ENCODE assay signal across 17 cellular contexts in the genomic region with DNA sequence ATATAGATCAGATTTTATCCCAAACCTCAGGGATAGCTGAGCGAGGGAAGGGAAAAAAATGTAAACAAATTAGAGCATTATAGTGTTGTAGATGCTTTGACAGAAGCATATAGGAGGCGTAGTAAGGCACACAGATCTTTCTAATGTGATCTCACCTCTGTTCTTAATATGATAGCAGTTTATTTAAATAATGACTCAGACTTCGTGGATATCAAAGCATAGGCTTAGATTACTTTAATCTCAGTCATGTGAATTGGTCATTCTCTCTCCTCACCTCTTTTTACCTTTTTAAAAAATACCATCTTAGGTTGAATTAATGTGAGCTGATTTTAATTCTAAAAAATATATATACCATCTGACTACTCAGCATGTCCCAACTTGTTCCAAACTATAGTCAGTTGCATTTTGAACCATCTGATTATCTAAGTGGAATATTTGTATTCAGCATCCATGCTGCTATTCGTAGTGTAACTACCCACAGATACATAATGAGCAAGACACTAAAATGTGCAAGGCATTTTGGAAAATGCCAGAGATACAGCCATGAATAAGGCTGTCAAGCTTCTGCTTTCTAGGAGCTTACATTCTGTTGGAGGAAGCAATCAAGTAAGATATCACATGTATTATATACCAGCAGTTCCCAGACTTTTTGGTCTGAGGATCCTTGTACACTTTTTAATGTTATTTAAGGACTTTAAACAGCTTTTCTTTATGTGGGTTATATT.
DNase-seq lines count a peak whose midpoint lies in the region; ATAC-seq and TF ChIP-seq lines count a peak whose summit lies in the region.
"Had no signal": no experiment of that assay in that cellular context is flagged by ENCODE, and none has a peak within 500 bp of the region (broad histone marks: within the 10 kb centered on the region; RNA-seq: fewer than 3 reads in every experiment).

No MANE protein-coding gene starts in this region.

- no peak overlapping the region for H3K56ac ChIP-seq in IMR-90 (ENCODE audit: extremely low read depth, insufficient read depth, low read length)

- H3K4ac ChIP-seq in IMR-90 (ENCODE audit: low read depth, low read length): no peak overlapping the region; the same call in 1 of the 2 replicates

- H4K5ac ChIP-seq in IMR-90 (ENCODE audit: low read depth, low read length): peak overlapping the region; percentile 70; the same call in 1 of the 2 replicates

- TF ChIP-seq RAD21 in IMR-90 (IDR thresholded peaks at IDR 0.05; ENCODE audit: low read length): no peak

- dilution Hi-C loops in IMR-90 (cut with HindIII; ENCODE audit: low sequenced_read_pairs, unreplicated experiment): no loop called here

- H2BK15ac ChIP-seq in IMR-90 (ENCODE audit: low read depth, low read length): no peak overlapping the region

- DNase-seq in AG04449 (ENCODE audit: low read depth, low spot score): peak; percentile 33
- peak; percentile 55 for DNase-seq in IMR-90
- DNase-seq in astrocyte of the hippocampus (ENCODE audit: low read depth, low spot score): peak; percentile 20
- no peak for DNase-seq in right lobe of liver
- DNase-seq in NCI-H1930 (lab: John Stamatoyannopoulos, UW): no peak
- no peak for DNase-seq in NCI-H1417 treated with DMSO at 0.1 percent for 48 hours (lab: John Stamatoyannopoulos, UW)
- DNase-seq in OCI-M2 (lab: John Stamatoyannopoulos, UW; ENCODE audit: unreplicated experiment): no peak
- no peak for DNase-seq in HuH-7.5 (ENCODE audit: low spot score)
- DNase-seq: activated CD8-positive, alpha-beta T cell treated with anti-CD3 and anti-CD28 coated beads for 36 hours; brain microvascular endothelial cell; DND-41; effector CD8-positive, alpha-beta T cell; glutamatergic neuron; kidney; NCI-H774; SIG-M5; thyroid gland had no signal

- H2BK5ac ChIP-seq in IMR-90 (ENCODE audit: low read depth, low read length, poor library complexity, severe bottlenecking): peak overlapping the region; percentile 69

- H3K9me1 ChIP-seq in IMR-90 (ENCODE audit: insufficient read depth, low read length): peaks cover 9% of the 10 kb centered on the region

- in situ Hi-C loops in IMR-90 (cut with MboI; ENCODE audit: low sequenced_read_pairs): no loop called here

- no peak overlapping the region for H2AK9ac ChIP-seq in IMR-90 (replicated peaks; ENCODE audit: low read depth, low read length, poor library complexity)

- H3K36me3 ChIP-seq in IMR-90 (ENCODE audit: control insufficient read depth, insufficient read depth, low read length): no peaks in the 10 kb centered on the region
- H3K36me3 ChIP-seq in right lobe of liver: no peaks in the 10 kb centered on the region
- H3K36me3 ChIP-seq: brain microvascular endothelial cell, thyroid gland had no signal

- TF ChIP-seq POLR2A in IMR-90 (IDR thresholded peaks at IDR 0.05; ENCODE audit: low read depth, low read length): no peak
- TF ChIP-seq POLR2A in right lobe of liver (IDR thresholded peaks at IDR 0.05): no peak

- POLR2A ChIA-PET in AG04449 (lab: Yijun Ruan, JAX) (no interaction called here), IMR-90 (lab: Charles Lee; ENCODE audit: unreplicated experiment) (no interaction called here)

- H3K4me3 ChIP-seq in AG04449 (ENCODE audit: low read depth, low read length) (no peak overlapping the region), IMR-90 (ENCODE audit: insufficient read depth, low read depth, low read length) (no peak overlapping the region), right lobe of liver (no peak overlapping the region)
- H3K4me3 ChIP-seq: thyroid gland had no signal

- TF ChIP-seq CTCF in AG04449 (IDR thresholded peaks at IDR 0.05; ENCODE audit: insufficient read depth, low read length, missing control alignments): no peak
- TF ChIP-seq CTCF in IMR-90 (conservative IDR thresholded peaks at IDR 0.05; ENCODE audit: low read depth, low read length): no peak
- TF ChIP-seq CTCF in right lobe of liver (IDR thresholded peaks at IDR 0.05): no peak

- H4K91ac ChIP-seq in IMR-90 (ENCODE audit: insufficient read depth, low read depth, low read length): peak overlapping the region; percentile 46; the same call in 1 of the 2 replicates

- no peak overlapping the region for H3K27ac ChIP-seq in IMR-90 (ENCODE audit: insufficient read depth, low read length)
- H3K27ac ChIP-seq in right lobe of liver: peak overlapping the region in 2 of 3 donors; percentile 1 to 34
- H3K27ac ChIP-seq: brain microvascular endothelial cell, thyroid gland had no signal

- H3K27me3 ChIP-seq in IMR-90 (ENCODE audit: control insufficient read depth, insufficient read depth, low read length) (no peaks in the 10 kb centered on the region), right lobe of liver (no peaks in the 10 kb centered on the region)
- H3K27me3 ChIP-seq: brain microvascular endothelial cell, thyroid gland had no signal

- H3K4me1 ChIP-seq in IMR-90 (ENCODE audit: control insufficient read depth, insufficient read depth, low read length) (peaks cover 23% of the 10 kb centered on the region), right lobe of liver (peaks cover 0 to 44% (median 16%) of the 10 kb centered on the region in 4 donors)

- CTCF ChIA-PET in AG04449 (lab: Yijun Ruan, JAX): interaction anchor here (0.8 kb wide), 1 partner anchor 66 kb away, joined by 3 read pairs; no protein-coding TSS in a partner anchor
- CTCF ChIA-PET in IMR-90 (lab: Yijun Ruan, JAX): interaction anchor here (0.6 kb wide), 3 partner anchors 41 to 116 kb away, joined by 3 to 7 read pairs (median 4); no protein-coding TSS in a partner anchor

- peak overlapping the region; percentile 65; the same call in 1 of the 2 replicates for H3K4me2 ChIP-seq in IMR-90 (ENCODE audit: low read depth, low read length)

- peak overlapping the region; percentile 83 for H3K18ac ChIP-seq in IMR-90 (ENCODE audit: low read depth, low read length)

- H2BK20ac ChIP-seq in IMR-90 (ENCODE audit: low read depth, low read length): peak overlapping the region; percentile 89; the same call in 1 of the 2 replicates

- peak overlapping the region in 1 of 2 experiments; percentile 57; a peak in 1 of 4 replicates for H4K8ac ChIP-seq in IMR-90 (ENCODE audit: low read depth in 2 of 2, low read length in 2 of 2)

- no CpG with 5 or more reads among the region's 4 CpGs for WGBS in IMR-90 (ENCODE audit: extremely low coverage in 2 of 2, insufficient read length in 1 of 2), 2 experiments
- 64% methylated on average over 4 of the region's 4 CpGs for WGBS in right lobe of liver (ENCODE audit: insufficient coverage, low coverage, low lambda C conversion rate, missing lambda C conversion rate)

- 0 out of 2 replicates have a peak overlapping the region, but pooled peaks have one; percentile 77 for H3K14ac ChIP-seq in IMR-90 (replicated peaks; ENCODE audit: low read depth, low read length)

- no peak overlapping the region for H2AK5ac ChIP-seq in IMR-90 (ENCODE audit: low read depth, low read length)

- H2AFZ ChIP-seq in IMR-90 (replicated peaks; ENCODE audit: low read length, poor library complexity): no peak overlapping the region

- intact Hi-C loops in IMR-90 (cut with micrococcal nuclease): no loop called here
- intact Hi-C loops in right lobe of liver (cut with DNase I): no loop called here

- H3K23ac ChIP-seq in IMR-90 (ENCODE audit: low read depth, low read length): peak overlapping the region; percentile 26; the same call in 1 of the 2 replicates

- peak overlapping the region; percentile 72; the same call in 1 of the 2 replicates for H2BK120ac ChIP-seq in IMR-90 (ENCODE audit: low read depth, low read length)

- H3K9me3 ChIP-seq in IMR-90 (ENCODE audit: control insufficient read depth, insufficient read depth, low read length) (no peaks in the 10 kb centered on the region), right lobe of liver (no peaks in the 10 kb centered on the region)
- H3K9me3 ChIP-seq: thyroid gland had no signal

- no TSS peak for BruUV-seq in IMR-90 (replicated peaks; lab: Mats Ljungman, UMichigan)

- H3K9ac ChIP-seq in IMR-90 (ENCODE audit: low read depth, low read length): no peak overlapping the region

- H3K79me1 ChIP-seq in IMR-90 (ENCODE audit: low read depth in 1 of 2, low read length in 2 of 2): peaks cover 15 to 46% of the 10 kb centered on the region in 2 experiments

- peak; percentile 40 for ATAC-seq in IMR-90 (ENCODE audit: low read depth)
- peak in 1 of 4 donors; percentile 41 for ATAC-seq in right lobe of liver
- ATAC-seq: activated CD8-positive, alpha-beta T cell treated with anti-CD3 and anti-CD28 coated beads for 36 hours had no signal

- no peaks in the 10 kb centered on the region; the same call in 1 of the 2 replicates for H4K20me1 ChIP-seq in IMR-90 (ENCODE audit: insufficient read depth, low read length)

TF ChIP-seq in IMR-90, 13 proteins besides CTCF, POLR2A, EP300 and RAD21 (continues in another document):
- TF ChIP-seq FOS (IDR thresholded peaks at IDR 0.05; ENCODE audit: low read depth, low read length) (peak; percentile 49; the same call in 1 of the 2 replicates), MAFK (IDR thresholded peaks at IDR 0.05; ENCODE audit: low read depth, low read length) (no peak), CEBPB (IDR thresholded peaks at IDR 0.05; ENCODE audit: low read depth, low read length) (no peak), RFX5 (IDR thresholded peaks at IDR 0.05; ENCODE audit: low read depth, low read length) (no peak), MAZ (IDR thresholded peaks at IDR 0.05; ENCODE audit: borderline replicate concordance, low read depth, low read length) (no peak), NFE2L2 (IDR thresholded peaks at IDR 0.05; ENCODE audit: low read depth, low read length) (no peak), BHLHE40 (IDR thresholded peaks at IDR 0.05; ENCODE audit: low read depth, low read length) (peak; percentile 91), RCOR1 (IDR thresholded peaks at IDR 0.05; ENCODE audit: insufficient replicate concordance, low read length) (no peak), SMC3 (IDR thresholded peaks at IDR 0.05; ENCODE audit: low read depth, low read length) (no peak), MXI1 (IDR thresholded peaks at IDR 0.05; ENCODE audit: borderline replicate concordance, low read depth, low read length) (no peak)
- TF ChIP-seq, protein P1, sequence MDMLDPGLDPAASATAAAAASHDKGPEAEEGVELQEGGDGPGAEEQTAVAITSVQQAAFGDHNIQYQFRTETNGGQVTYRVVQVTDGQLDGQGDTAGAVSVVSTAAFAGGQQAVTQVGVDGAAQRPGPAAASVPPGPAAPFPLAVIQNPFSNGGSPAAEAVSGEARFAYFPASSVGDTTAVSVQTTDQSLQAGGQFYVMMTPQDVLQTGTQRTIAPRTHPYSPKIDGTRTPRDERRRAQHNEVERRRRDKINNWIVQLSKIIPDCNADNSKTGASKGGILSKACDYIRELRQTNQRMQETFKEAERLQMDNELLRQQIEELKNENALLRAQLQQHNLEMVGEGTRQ (IDR thresholded peaks at IDR 0.05; ENCODE audit: low read depth, low read length): no peak

Comparison
In these comparisons a context has a peak if more than half of its experiments do, and no peak if none do; other contexts are left out.
1. DNase-seq: peak in AG04449 (single experiment), IMR-90 (single experiment) and astrocyte of the hippocampus (single experiment); none in right lobe of liver (0 of 3), NCI-H1930 (0 of 2), NCI-H1417 treated with DMSO at 0.1 percent for 48 hours (single experiment), OCI-M2 (single experiment) and HuH-7.5 (single experiment).